8 cellular contexts compared by ENCODE assay signal in genomic region chr10:72215611-72216549, GRCh38. TPM values are rescaled to one million over a fixed set of nuclear protein-coding genes. Genes with fewer than 3 reads are reported as not detected.
DNase-seq lines count a peak whose midpoint lies in the region; ATAC-seq, FAIRE-seq and TF ChIP-seq lines count a peak whose summit lies in the region.

Gene ANAPC16, plus strand, starts transcription at chr10:72216012. Its CDS starts 7,903 bp downstream, at chr10:72223915.
Gene ASCC1, minus strand, starts transcription at chr10:72216276. Its CDS starts 2,978 bp downstream, at chr10:72213298.

- H3K36me3 ChIP-seq in Karpas-422 (ENCODE audit: insufficient read depth, low read length), result 0 out of 2 replicates have a peak, but pooled peaks cover 2% of the 10 kb centered on the region
- H3K36me3 ChIP-seq in esophagus muscularis mucosa, result peaks cover 5 to 28% (median 23%) of the 10 kb centered on the region in 4 donors
- peaks cover 8% of the 10 kb centered on the region for H3K36me3 ChIP-seq in muscle layer of colon (ENCODE audit: insufficient read depth, low read length)

- H3K9ac ChIP-seq in Karpas-422 (ENCODE audit: low read length), result peak within 1 kb of the TSS; percentile 82
- peak within 1 kb of the TSS; percentile 98 for H3K9ac ChIP-seq in muscle layer of colon (ENCODE audit: low read length)

- ATAC-seq in GM21786 (IDR thresholded peaks at IDR 0.05; ENCODE audit: unreplicated experiment), result peak; percentile 72
- peak; percentile 86 to 89 for ATAC-seq in activated T-cell treated with anti-CD3 and anti-CD28 coated beads, Interleukin-2, amount 50 U/mL, for 72 hours (replicated peaks in 1 of 2)

- H3K4me2 ChIP-seq in Karpas-422 (ENCODE audit: low read depth, low read length, poor library complexity, severe bottlenecking), result peak within 1 kb of the TSS; percentile 99

- H3K9me3 Mint-ChIP-seq in activated T-cell treated with anti-CD3 and anti-CD28 coated beads, Interleukin-2, amount 50 U/mL, for 72 hours, result no peaks in the 10 kb centered on the region

- peaks cover 74% of the 10 kb centered on the region for H3K4me1 Mint-ChIP-seq in activated T-cell treated with anti-CD3 and anti-CD28 coated beads, Interleukin-2, amount 50 U/mL, for 72 hours (ENCODE audit: low read depth)

- peak; percentile 90 for TF ChIP-seq POLR2A in esophagus muscularis mucosa (IDR thresholded peaks at IDR 0.05; ENCODE audit: low read depth)

- H3K27me3 Mint-ChIP-seq in activated T-cell treated with anti-CD3 and anti-CD28 coated beads, Interleukin-2, amount 50 U/mL, for 72 hours (ENCODE audit: low read depth), result no peaks in the 10 kb centered on the region

- peak within 1 kb of the TSS; percentile 99 for H3K27ac Mint-ChIP-seq in activated T-cell treated with anti-CD3 and anti-CD28 coated beads, Interleukin-2, amount 50 U/mL, for 72 hours

- peak within 1 kb of the TSS; percentile 93 to 99 for H3K4me3 Mint-ChIP-seq in activated T-cell treated with anti-CD3 and anti-CD28 coated beads, Interleukin-2, amount 50 U/mL, for 72 hours

- FAIRE-seq in RCC 7860 (lab: Jason Lieb, UNC), result no peak

- peak; percentile 53 for DNase-seq in DMS79 (lab: John Stamatoyannopoulos, UW)
- DNase-seq in Karpas-422, result peak; percentile 98
- DNase-seq in RCC 7860 (ENCODE audit: low spot score), result peak; percentile 89
- peak; percentile 96 to 98 for DNase-seq in activated T-cell treated with anti-CD3 and anti-CD28 coated beads, Interleukin-2, amount 50 U/mL, for 72 hours
- DNase-seq in esophagus muscularis mucosa (ENCODE audit: extremely low spot score), result peak; percentile 97
- peak; percentile 86 to 91 for DNase-seq in stimulated activated CD8-positive, alpha-beta memory T cell treated with anti-CD3 and anti-CD28 coated beads, Interleukin-7, amount 100 ng/mL, for 1 hour (ENCODE audit: low read depth in 2 of 2)

- intact Hi-C loops in esophagus muscularis mucosa (cut with DNase I), result loop anchor here (5.0 kb wide), 2 partner anchors 41 to 56 kb away; partner anchors contain the start of gene DDIT4

- H3K79me2 ChIP-seq in Karpas-422 (ENCODE audit: low read length), result peaks cover 62% of the 10 kb centered on the region

- peak within 1 kb of the TSS; percentile 87 for H2AFZ ChIP-seq in Karpas-422 (ENCODE audit: low read length)

- no peaks in the 10 kb centered on the region for H3K27me3 ChIP-seq in Karpas-422 (ENCODE audit: low read length)
- H3K27me3 ChIP-seq in esophagus muscularis mucosa, result no peaks in the 10 kb centered on the region
- no peaks in the 10 kb centered on the region for H3K27me3 ChIP-seq in muscle layer of colon (ENCODE audit: control insufficient read depth in 1 of 2, insufficient read depth in 2 of 2, low read length in 2 of 2)

- under 1% methylated on average over 47 of the region's 64 CpGs for WGBS in esophagus muscularis mucosa

- peaks cover 5 to 26% of the 10 kb centered on the region in 2 donors for H3K36me3 Mint-ChIP-seq in activated T-cell treated with anti-CD3 and anti-CD28 coated beads, Interleukin-2, amount 50 U/mL, for 72 hours (ENCODE audit: insufficient read depth in 2 of 2)

- H3K9me2 ChIP-seq in Karpas-422 (replicated peaks; ENCODE audit: insufficient read depth, low read length), result no peaks in the 10 kb centered on the region

- peak within 1 kb of the TSS; percentile 79 for H3K27ac ChIP-seq in Karpas-422 (ENCODE audit: low read length)
- peak within 1 kb of the TSS; percentile 89 to 98 (median 94) for H3K27ac ChIP-seq in esophagus muscularis mucosa (replicated peaks in 1 of 4)
- H3K27ac ChIP-seq in muscle layer of colon (ENCODE audit: low read depth, low read length), result peak within 1 kb of the TSS; percentile 84

- peaks cover 5% of the 10 kb centered on the region; the same call in 1 of the 2 replicates for H4K20me1 ChIP-seq in Karpas-422 (ENCODE audit: insufficient read depth, low read depth, low read length)

- H3K4me3 ChIP-seq in Karpas-422 (ENCODE audit: low read length) (peak within 1 kb of the TSS; percentile 87), esophagus muscularis mucosa (peak within 1 kb of the TSS; percentile 64 to 76 (median 71)), muscle layer of colon (ENCODE audit: low read depth in 1 of 2, low read length in 2 of 2) (peak within 1 kb of the TSS; percentile 85 to 98)

- peak in 1 of 3 experiments; percentile 10 for TF ChIP-seq CTCF in esophagus muscularis mucosa (IDR thresholded peaks at IDR 0.05)

- H3K9me3 ChIP-seq in Karpas-422 (ENCODE audit: low read length) (no peaks in the 10 kb centered on the region), esophagus muscularis mucosa (no peaks in the 10 kb centered on the region), muscle layer of colon (ENCODE audit: low read length) (no peaks in the 10 kb centered on the region)

- no peak for TF ChIP-seq EP300 in esophagus muscularis mucosa (IDR thresholded peaks at IDR 0.05)

- peaks cover 41% of the 10 kb centered on the region for H3K4me1 ChIP-seq in Karpas-422 (ENCODE audit: low read length)
- peaks cover 41 to 64% (median 59%) of the 10 kb centered on the region in 4 donors for H3K4me1 ChIP-seq in esophagus muscularis mucosa
- peaks cover 28% of the 10 kb centered on the region for H3K4me1 ChIP-seq in muscle layer of colon (ENCODE audit: insufficient read depth, low read length)

RNA-seq across cellular contexts. Expression of gene ANAPC16, which starts in this region (rescaled TPM):
- 90.4 and 129 TPM in 2 replicates for total RNA-seq in Karpas-422 (2014; rRNA removed; shearing (Covaris generic); ENCODE audit: low replicate concordance)
- 100 to 1,000 TPM; 183 to 197 TPM for total RNA-seq in activated T-cell treated with anti-CD3 and anti-CD28 coated beads, Interleukin-2, amount 50 U/mL, for 72 hours
- total RNA-seq in esophagus muscularis mucosa, result 100 to 1,000 TPM; 106 to 157 (median 143) TPM

RNA-seq across cellular contexts. Expression of gene ASCC1, which starts in this region (rescaled TPM):
- 26.0 and 27.8 TPM in 2 replicates for total RNA-seq in Karpas-422 (2014; rRNA removed; shearing (Covaris generic); ENCODE audit: low replicate concordance)
- 10 to 100 TPM; 81.2 to 84.3 TPM for total RNA-seq in activated T-cell treated with anti-CD3 and anti-CD28 coated beads, Interleukin-2, amount 50 U/mL, for 72 hours
- total RNA-seq in esophagus muscularis mucosa, result 10 to 100 TPM; 23.5 to 37.8 (median 29.8) TPM

Comparison
In these comparisons a context has a peak if more than half of its experiments do, and no peak if none do; other contexts are left out.
1. Peak in every context shown above with its lines: DNase-seq, ATAC-seq, H3K4me3 ChIP-seq and H3K27ac ChIP-seq.